19 cellular contexts compared by ENCODE assay signal in genomic region chr14:78721756-78722455, GRCh38.
A peak's percentile ranks its signal among the peaks of the same experiment; 100 is the strongest.
DNase-seq lines count a peak whose midpoint lies in the region; ATAC-seq and TF ChIP-seq lines count a peak whose summit lies in the region.
"Had no signal": no experiment of that assay in that cellular context is flagged by ENCODE, and none has a peak within 500 bp of the region (broad histone marks: within the 10 kb centered on the region; RNA-seq: fewer than 3 reads in every experiment).

No MANE protein-coding gene starts in this region.

- H4K5ac ChIP-seq in mesendoderm (ENCODE audit: low read length), result no peak overlapping the region

- H3K9me2 ChIP-seq in PC-9 (ENCODE audit: insufficient read depth), result no peaks in the 10 kb centered on the region

- H3K27ac ChIP-seq in mesendoderm (ENCODE audit: low read depth, low read length), result no peak overlapping the region
- H3K27ac ChIP-seq in foreskin keratinocyte, result no peak overlapping the region
- no peak overlapping the region for H3K27ac ChIP-seq in PC-9
- H3K27ac ChIP-seq: neutrophil had no signal

- H3K9me3 ChIP-seq in PC-9 (ENCODE audit: insufficient read depth, low read depth), result no peaks in the 10 kb centered on the region
- H3K9me3 ChIP-seq: neutrophil had no signal

- H3K36me3 ChIP-seq in mesendoderm (ENCODE audit: control insufficient read depth, insufficient read depth, low read length), result no peaks in the 10 kb centered on the region
- no peaks in the 10 kb centered on the region for H3K36me3 ChIP-seq in PC-9 (ENCODE audit: low read depth)
- H3K36me3 ChIP-seq: neutrophil had no signal

- H3K27me3 ChIP-seq in mesendoderm (ENCODE audit: insufficient read depth, low read length, poor library complexity), result no peaks in the 10 kb centered on the region
- no peaks in the 10 kb centered on the region for H3K27me3 ChIP-seq in foreskin keratinocyte
- H3K27me3 ChIP-seq in PC-9 (ENCODE audit: insufficient read depth, low read depth), result no peaks in the 10 kb centered on the region
- H3K27me3 ChIP-seq: neutrophil had no signal

- no TSS peak for BruUV-seq in PC-9 (replicated peaks; lab: Mats Ljungman, UMichigan)

- TF ChIP-seq CTCF in foreskin keratinocyte (conservative IDR thresholded peaks at IDR 0.05) (no peak), PC-9 (conservative IDR thresholded peaks at IDR 0.05) (no peak)

- H3K4me3 ChIP-seq in mesendoderm (ENCODE audit: low read length), result no peak overlapping the region
- no peak overlapping the region for H3K4me3 ChIP-seq in PC-9
- H3K4me3 ChIP-seq: lung, smooth muscle cell had no signal

- no peak overlapping the region for H3K18ac ChIP-seq in mesendoderm (ENCODE audit: low read length)

- no peak overlapping the region for H2AK5ac ChIP-seq in mesendoderm (ENCODE audit: low read length)

- H3F3A ChIP-seq in PC-9 (ENCODE audit: insufficient read depth, low read depth), result no peaks in the 10 kb centered on the region

- H2AFZ ChIP-seq in PC-9, result no peak overlapping the region

- H3K79me1 ChIP-seq in mesendoderm (ENCODE audit: low read length), result no peaks in the 10 kb centered on the region

- POLR2A ChIA-PET in PC-9 (lab: Charles Lee; ENCODE audit: unreplicated experiment), result no interaction called here

- H3K79me2 ChIP-seq in mesendoderm (ENCODE audit: control insufficient read depth, insufficient read depth, low read length), result no peaks in the 10 kb centered on the region
- H3K79me2 ChIP-seq in PC-9 (ENCODE audit: low read depth), result no peaks in the 10 kb centered on the region

- no peak overlapping the region for H4K8ac ChIP-seq in mesendoderm (ENCODE audit: low read depth, low read length)

- no peaks in the 10 kb centered on the region for H4K20me1 ChIP-seq in PC-9 (ENCODE audit: insufficient read depth)

- no CpG with 5 or more reads among the region's 6 CpGs for WGBS in mesendoderm (ENCODE audit: extremely low coverage, insufficient coverage, low lambda C conversion rate)

- H3K4me1 ChIP-seq in mesendoderm (ENCODE audit: control insufficient read depth, low read depth, low read length) (peaks cover 4% of the 10 kb centered on the region), foreskin keratinocyte (no peaks in the 10 kb centered on the region), PC-9 (replicated peaks; ENCODE audit: insufficient read depth) (no peaks in the 10 kb centered on the region)

- CTCF ChIA-PET in PC-9 (lab: Charles Lee), result no interaction called here

- DNase-seq in DMS79 (lab: John Stamatoyannopoulos, UW) (peak; percentile 86), NCI-H1436 (lab: John Stamatoyannopoulos, UW) (peak; percentile 51), NCI-H524 treated with DMSO at 0.1 percent for 48 hours (lab: John Stamatoyannopoulos, UW) (peak; percentile 77), mesendoderm (no peak), foreskin keratinocyte (no peak), PC-9 (no peak), DMS 273 (lab: John Stamatoyannopoulos, UW; ENCODE audit: unreplicated experiment) (no peak)
- DNase-seq: activated CD4-positive, alpha-beta T cell treated with anti-CD3 and anti-CD28 coated beads, Interleukin-2, amount 10 ng/mL, durations not matched to agents 24 days and 14 days; activated naive CD8-positive, alpha-beta T cell treated with anti-CD3 and anti-CD28 coated beads, Interleukin-2, amount 10 ng/mL, durations not matched to agents 7 days and 5 days; effector CD4-positive, alpha-beta T cell; islet precursor cell; NCI-H226; stimulated activated CD4-positive, alpha-beta T cell treated with anti-CD3 and anti-CD28 coated beads, Interleukin-4, amount 100 ng/mL, for 1 hour; T-helper 1 cell; trophoblast cell had no signal

- no peak overlapping the region for H3K4ac ChIP-seq in mesendoderm (ENCODE audit: low read depth, low read length)

- no peak overlapping the region for H3K23ac ChIP-seq in mesendoderm (ENCODE audit: low read length)

- no peak overlapping the region for H2BK5ac ChIP-seq in mesendoderm (ENCODE audit: low read length)

- peak overlapping the region; percentile 28 for H2BK120ac ChIP-seq in mesendoderm (ENCODE audit: low read depth, low read length)

- ATAC-seq in foreskin keratinocyte, result no peak
- ATAC-seq: activated T-helper 17 cell treated with anti-CD3 and anti-CD28 coated beads, Interleukin-2, amount 50 U/mL, for 72 hours had no signal

- no peak overlapping the region for H2BK15ac ChIP-seq in mesendoderm (replicated peaks; ENCODE audit: low read depth)

- no peak overlapping the region for H3K56ac ChIP-seq in mesendoderm (ENCODE audit: low read length)

- intact Hi-C loops in PC-9 (cut with micrococcal nuclease; ENCODE audit: unreplicated experiment), result no loop called here

- no peak overlapping the region for H3K9ac ChIP-seq in mesendoderm (ENCODE audit: low read length)

- H3K4me2 ChIP-seq in mesendoderm (ENCODE audit: low read length) (no peak overlapping the region), PC-9 (no peak overlapping the region)
- H3K4me2 ChIP-seq: smooth muscle cell had no signal

Comparison
In these comparisons a context has a peak if more than half of its experiments do, and no peak if none do; other contexts are left out.
1. DNase-seq: peak in DMS79 (single experiment), NCI-H1436 (single experiment) and NCI-H524 treated with DMSO at 0.1 percent for 48 hours (single experiment); none in mesendoderm (single experiment), foreskin keratinocyte (0 of 2), PC-9 (0 of 2) and DMS 273 (single experiment).